8 cellular contexts compared by ENCODE assay signal in the genomic region with DNA sequence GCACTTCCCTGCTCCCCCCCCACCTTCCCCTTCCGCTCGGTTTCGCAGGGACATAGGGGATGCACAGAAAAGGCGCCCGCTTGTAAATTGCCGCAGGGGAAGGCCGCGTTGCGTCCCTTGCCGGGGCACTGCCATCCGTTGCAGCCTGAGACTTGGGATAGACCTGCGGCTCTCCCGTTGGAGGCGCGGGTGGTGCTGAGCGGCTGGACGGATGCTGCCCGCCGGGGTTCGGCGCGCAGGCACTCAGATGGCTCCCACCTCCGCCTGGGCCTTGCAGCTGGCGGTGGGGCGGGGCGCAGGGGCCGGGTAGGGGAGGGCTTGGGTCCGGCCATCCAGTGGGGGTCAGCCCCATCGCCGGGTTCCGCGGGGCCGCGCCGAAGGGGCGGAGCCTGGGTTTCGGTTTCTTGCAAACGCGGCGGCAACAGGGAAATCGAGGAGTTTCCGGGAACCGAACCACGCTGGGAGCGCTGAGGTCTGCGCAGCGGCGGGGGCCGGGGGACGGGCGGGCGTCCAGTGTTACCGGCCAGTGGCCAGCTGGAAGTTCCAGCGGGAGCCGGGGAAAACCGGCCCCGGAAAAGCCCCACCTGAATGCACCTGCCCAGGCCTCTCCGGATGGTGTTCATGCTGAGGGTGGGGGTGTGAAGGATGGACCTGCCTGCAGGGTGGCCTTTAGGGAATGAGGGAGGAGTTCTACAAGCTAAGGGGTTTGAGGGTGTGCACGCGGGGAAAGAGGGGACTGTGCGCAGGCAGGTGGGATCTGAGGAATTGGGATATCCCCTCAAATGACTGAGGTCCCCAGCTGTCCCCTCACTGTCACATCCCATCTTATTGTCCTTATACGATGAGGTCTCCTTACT. TPM values are rescaled to one million over a fixed set of nuclear protein-coding genes. Genes with fewer than 3 reads are reported as not detected.
A peak's percentile ranks its signal among the peaks of the same experiment; 100 is the strongest.
DNase-seq lines count a peak whose midpoint lies in the region; ATAC-seq lines count a peak whose summit lies in the region.

No MANE protein-coding gene starts in this region.

- intact Hi-C loops in CD4-positive, alpha-beta memory T cell (cut with micrococcal nuclease): loop anchor here (1.0 kb wide), 1 partner anchor 78 kb away; no protein-coding TSS in a partner anchor
- intact Hi-C loops in head of caudate nucleus (cut with DNase I): loop anchor here (2.0 kb wide), 1 partner anchor 86 kb away; no protein-coding TSS in a partner anchor

- peak overlapping the region; percentile 59 to 61 for H3K4me3 ChIP-seq in CD4-positive, alpha-beta memory T cell (ENCODE audit: low read length in 2 of 2)

- H3K27me3 Mint-ChIP-seq in CD4-positive, alpha-beta memory T cell: no peaks in the 10 kb centered on the region
- no peaks in the 10 kb centered on the region for H3K27me3 Mint-ChIP-seq in activated naive CD8-positive, alpha-beta T cell treated with anti-CD3 and anti-CD28 coated beads, Interleukin-2, amount 10 ng/mL, durations not matched to agents 7 days and 5 days

- H3K27me3 ChIP-seq in CD4-positive, alpha-beta memory T cell (ENCODE audit: insufficient read depth, low read length): no peaks in the 10 kb centered on the region

- POLR2A ChIA-PET in CD4-positive, alpha-beta memory T cell (lab: Charles Lee; ENCODE audit: partially characterized antibody): interaction anchor here (1.0 to 35.0 kb wide), 19 partner anchors 8 to 555 kb away, joined by 3 to 1580 read pairs (median 24); a partner anchor contains a TSS
- POLR2A ChIA-PET in activated naive CD8-positive, alpha-beta T cell treated with anti-CD3 and anti-CD28 coated beads, Interleukin-2, amount 10 ng/mL, durations not matched to agents 7 days and 5 days (lab: Charles Lee): interaction anchor here (0.7 to 27.2 kb wide), 26 partner anchors 20 to 1650 kb away, joined by 3 to 1195 read pairs (median 6); a partner anchor contains a TSS

- peak; percentile 52 for ATAC-seq in GM19324 (IDR thresholded peaks at IDR 0.05; ENCODE audit: low FRiP score, unreplicated experiment)
- peak; percentile 52 for ATAC-seq in HG03432 (IDR thresholded peaks at IDR 0.05; ENCODE audit: unreplicated experiment)
- peak; percentile 38 for ATAC-seq in activated naive CD8-positive, alpha-beta T cell treated with anti-CD3 and anti-CD28 coated beads, Interleukin-2, amount 10 ng/mL, durations not matched to agents 7 days and 5 days (ENCODE audit: low read depth)

- peaks cover 82% of the 10 kb centered on the region for H3K4me1 ChIP-seq in CD4-positive, alpha-beta memory T cell (ENCODE audit: insufficient read depth, low read length)

- peak overlapping the region; percentile 93 to 99 (median 96) for H3K4me3 Mint-ChIP-seq in CD4-positive, alpha-beta memory T cell
- H3K4me3 Mint-ChIP-seq in activated naive CD8-positive, alpha-beta T cell treated with anti-CD3 and anti-CD28 coated beads, Interleukin-2, amount 10 ng/mL, durations not matched to agents 7 days and 5 days: peak overlapping the region; percentile 87

- H3K4me1 Mint-ChIP-seq in CD4-positive, alpha-beta memory T cell: peaks cover 42 to 90% (median 68%) of the 10 kb centered on the region in 4 donors
- H3K4me1 Mint-ChIP-seq in activated naive CD8-positive, alpha-beta T cell treated with anti-CD3 and anti-CD28 coated beads, Interleukin-2, amount 10 ng/mL, durations not matched to agents 7 days and 5 days: peaks cover 58% of the 10 kb centered on the region

- peak overlapping the region; percentile 99 for H3K27ac ChIP-seq in CD4-positive, alpha-beta memory T cell (ENCODE audit: low read depth, low read length)

- H3K9me3 Mint-ChIP-seq in CD4-positive, alpha-beta memory T cell: no peaks in the 10 kb centered on the region
- no peaks in the 10 kb centered on the region for H3K9me3 Mint-ChIP-seq in activated naive CD8-positive, alpha-beta T cell treated with anti-CD3 and anti-CD28 coated beads, Interleukin-2, amount 10 ng/mL, durations not matched to agents 7 days and 5 days

- peaks cover 0 to 4% of the 10 kb centered on the region in 2 donors for H3K36me3 Mint-ChIP-seq in CD4-positive, alpha-beta memory T cell
- H3K36me3 Mint-ChIP-seq in activated naive CD8-positive, alpha-beta T cell treated with anti-CD3 and anti-CD28 coated beads, Interleukin-2, amount 10 ng/mL, durations not matched to agents 7 days and 5 days: no peaks in the 10 kb centered on the region

- H3K36me3 ChIP-seq in CD4-positive, alpha-beta memory T cell (ENCODE audit: insufficient read depth, low read length): no peaks in the 10 kb centered on the region

- peak overlapping the region; percentile 95 to 99 (median 98) for H3K27ac Mint-ChIP-seq in CD4-positive, alpha-beta memory T cell
- peak overlapping the region; percentile 90 for H3K27ac Mint-ChIP-seq in activated naive CD8-positive, alpha-beta T cell treated with anti-CD3 and anti-CD28 coated beads, Interleukin-2, amount 10 ng/mL, durations not matched to agents 7 days and 5 days

- DNase-seq in CD4-positive, alpha-beta memory T cell: peak in 4 of 5 donors; percentile 14 to 75 (median 47)
- peak; percentile 92 for DNase-seq in RPMI8226
- peak; percentile 82 for DNase-seq in activated naive CD8-positive, alpha-beta T cell treated with anti-CD3 and anti-CD28 coated beads, Interleukin-2, amount 10 ng/mL, durations not matched to agents 7 days and 5 days
- DNase-seq in head of caudate nucleus: peak; percentile 53 to 92 (median 82)
- peak; percentile 74 for DNase-seq in occipital lobe (lab: John Stamatoyannopoulos, UW)
- DNase-seq in NCI-H1694 (lab: John Stamatoyannopoulos, UW): no peak

- no peaks in the 10 kb centered on the region for H3K9me3 ChIP-seq in CD4-positive, alpha-beta memory T cell (ENCODE audit: control insufficient read depth in 1 of 2, low read length in 2 of 2)

- CTCF ChIA-PET in CD4-positive, alpha-beta memory T cell (lab: Charles Lee; ENCODE audit: partially characterized antibody): interaction anchor here (0.8 to 13.3 kb wide), 18 partner anchors 9 to 258 kb away, joined by 3 to 543 read pairs (median 6); a partner anchor contains a TSS

RNA-seq across cellular contexts. Expression of a gene that starts 6.3 kb away (rescaled TPM):
- 100 to 1,000 TPM; 192 to 202 TPM for total RNA-seq in CD4-positive, alpha-beta memory T cell
- 100 to 1,000 TPM; 192 to 237 TPM for polyA plus RNA-seq in CD4-positive, alpha-beta memory T cell
- total RNA-seq in activated naive CD8-positive, alpha-beta T cell treated with anti-CD3 and anti-CD28 coated beads, Interleukin-2, amount 10 ng/mL, durations not matched to agents 7 days and 5 days: 100 to 1,000 TPM; 228 to 238 TPM
- total RNA-seq in occipital lobe: 2.0 TPM

RNA-seq across cellular contexts. Expression of a gene that starts 46.5 kb away (rescaled TPM):
- total RNA-seq in CD4-positive, alpha-beta memory T cell: not detected
- polyA plus RNA-seq in CD4-positive, alpha-beta memory T cell: not detected
- total RNA-seq in activated naive CD8-positive, alpha-beta T cell treated with anti-CD3 and anti-CD28 coated beads, Interleukin-2, amount 10 ng/mL, durations not matched to agents 7 days and 5 days: not detected
- not detected for total RNA-seq in occipital lobe

RNA-seq across cellular contexts. Expression of a gene that starts 59.9 kb away (rescaled TPM):
- 10 to 100 TPM; 33.3 to 35.0 TPM for total RNA-seq in CD4-positive, alpha-beta memory T cell
- polyA plus RNA-seq in CD4-positive, alpha-beta memory T cell: 10 to 100 TPM in 1 of 2 donors, 1 to 10 TPM in 1; 6.9 to 36.2 TPM
- 10 to 100 TPM; 30.7 to 34.1 TPM for total RNA-seq in activated naive CD8-positive, alpha-beta T cell treated with anti-CD3 and anti-CD28 coated beads, Interleukin-2, amount 10 ng/mL, durations not matched to agents 7 days and 5 days
- total RNA-seq in occipital lobe: 39.3 TPM

Comparison
In these comparisons a context has a peak if more than half of its experiments do, and no peak if none do; other contexts are left out.
1. RNA of a gene that starts 6.3 kb away (total RNA-seq): 228 to 238 TPM in activated naive CD8-positive, alpha-beta T cell treated with anti-CD3 and anti-CD28 coated beads, Interleukin-2, amount 10 ng/mL, durations not matched to agents 7 days and 5 days and 192 to 202 TPM in CD4-positive, alpha-beta memory T cell; 2.0 TPM in occipital lobe (single experiment); every median in the first group is over 10 times any median in the second.
2. Peak in every context shown above with its lines, with median percentiles within 50 percentile points of each other: ATAC-seq.